ENCODE assay signal across 17 cellular contexts in the genomic region with DNA sequence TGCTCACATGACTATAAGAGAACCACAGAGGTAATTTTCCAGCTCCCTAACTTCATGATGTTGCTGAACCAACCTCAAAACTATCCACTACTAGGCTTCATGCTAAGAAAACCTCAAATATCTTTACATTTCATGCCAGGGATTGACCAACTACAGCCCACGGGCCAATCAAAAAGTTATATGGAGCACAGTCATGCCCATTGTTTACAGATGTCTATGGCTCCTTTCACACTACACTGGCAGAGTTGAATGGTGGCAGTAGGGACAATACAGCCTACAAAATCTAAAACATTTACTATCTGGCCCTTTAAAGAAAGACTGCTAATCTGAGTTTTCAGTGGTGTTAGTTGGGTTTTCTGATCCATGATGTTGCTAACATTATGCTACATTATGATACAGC.
DNase-seq lines count a peak whose midpoint lies in the region; ATAC-seq and TF ChIP-seq lines count a peak whose summit lies in the region.
"Had no signal": no experiment of that assay in that cellular context is flagged by ENCODE, and none has a peak within 500 bp of the region (broad histone marks: within the 10 kb centered on the region; RNA-seq: fewer than 3 reads in every experiment).

No MANE protein-coding gene starts in this region.

- peak overlapping the region; percentile 81 for H3K27ac ChIP-seq in VCaP
- H3K27ac ChIP-seq: HL-60 had no signal

- peak; percentile 40 for DNase-seq in H4 (ENCODE audit: low spot score)
- peak; percentile 82 for DNase-seq in foreskin melanocyte
- peak; percentile 25 for DNase-seq in superior temporal gyrus (ENCODE audit: extremely low spot score)
- no peak for DNase-seq in OCI-M2 (lab: John Stamatoyannopoulos, UW; ENCODE audit: unreplicated experiment)
- DNase-seq: ACHN; BE2C; C1 segment of cervical spinal cord; CD4-positive, CD25-positive, alpha-beta regulatory T cell; CD8-positive, alpha-beta memory T cell; DMS153; DMS79; GDM1; HCEC 1CT had no signal

- no peak for TF ChIP-seq CTCF in VCaP (conservative IDR thresholded peaks at IDR 0.05)

- ATAC-seq in GM21529 (IDR thresholded peaks at IDR 0.05; ENCODE audit: unreplicated experiment) (no peak), HG02884 (IDR thresholded peaks at IDR 0.05; ENCODE audit: unreplicated experiment) (no peak)
